9 cellular contexts compared by ENCODE assay signal in the genomic region with DNA sequence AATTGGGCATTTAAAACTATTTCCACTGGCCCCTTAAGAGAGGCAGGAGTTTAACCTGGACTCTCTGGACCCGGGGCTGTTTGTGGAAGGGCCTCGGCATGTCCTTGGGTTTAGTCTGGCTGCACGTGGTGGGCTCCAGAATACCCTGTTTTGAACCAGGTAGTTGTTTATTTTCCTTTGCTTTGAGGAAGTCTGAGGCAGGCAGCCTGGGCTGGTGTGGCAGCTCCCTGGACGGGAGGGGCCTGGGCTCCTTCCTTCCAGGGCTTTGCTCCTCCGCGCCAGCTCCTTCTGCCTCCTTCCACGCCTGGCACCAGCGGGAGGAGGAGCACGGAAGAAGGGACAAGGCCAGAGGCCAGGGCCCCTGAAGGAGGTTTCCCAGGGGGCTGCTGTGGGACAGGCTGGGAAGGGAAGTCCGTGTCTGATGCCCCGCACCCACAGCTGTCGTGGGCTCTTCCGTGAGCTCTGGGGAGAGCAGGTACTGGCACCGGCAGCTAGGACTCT. TPM values are rescaled to one million over a fixed set of nuclear protein-coding genes. Genes with fewer than 3 reads are reported as not detected.
A peak's percentile ranks its signal among the peaks of the same experiment; 100 is the strongest.
DNase-seq lines count a peak whose midpoint lies in the region; ATAC-seq and TF ChIP-seq lines count a peak whose summit lies in the region.
"Had no signal": no experiment of that assay in that cellular context is flagged by ENCODE, and none has a peak within 500 bp of the region (broad histone marks: within the 10 kb centered on the region; RNA-seq: fewer than 3 reads in every experiment).

No MANE protein-coding gene starts in this region.

- peak overlapping the region; percentile 83 for H3K27ac Mint-ChIP-seq in activated naive CD4-positive, alpha-beta T cell treated with anti-CD3 and anti-CD28 coated beads, Interleukin-2, amount 50 U/mL, for 24 hours

- H3K4me3 Mint-ChIP-seq in activated naive CD4-positive, alpha-beta T cell treated with anti-CD3 and anti-CD28 coated beads, Interleukin-2, amount 50 U/mL, for 24 hours, result peak overlapping the region; percentile 49
- H3K4me3 Mint-ChIP-seq: neural crest cell had no signal

- H3K4me1 ChIP-seq in left ventricle myocardium inferior, result peaks cover 53% of the 10 kb centered on the region

- H3K9me3 Mint-ChIP-seq in activated naive CD4-positive, alpha-beta T cell treated with anti-CD3 and anti-CD28 coated beads, Interleukin-2, amount 50 U/mL, for 24 hours, result peaks cover 9% of the 10 kb centered on the region

- intact Hi-C loops in left ventricle myocardium inferior (cut with micrococcal nuclease) (no loop called here), sciatic nerve (cut with DNase I) (no loop called here)

- H3K27me3 Mint-ChIP-seq in activated naive CD4-positive, alpha-beta T cell treated with anti-CD3 and anti-CD28 coated beads, Interleukin-2, amount 50 U/mL, for 24 hours, result no peaks in the 10 kb centered on the region

- H3K27ac ChIP-seq in left ventricle myocardium inferior (replicated peaks), result peak overlapping the region; percentile 81

- H3K4me1 Mint-ChIP-seq in activated naive CD4-positive, alpha-beta T cell treated with anti-CD3 and anti-CD28 coated beads, Interleukin-2, amount 50 U/mL, for 24 hours, result peaks cover 72% of the 10 kb centered on the region

- peaks cover 4% of the 10 kb centered on the region for H3K9me3 ChIP-seq in left ventricle myocardium inferior (replicated peaks)

- DNase-seq in GM03348 (ENCODE audit: low spot score), result peak; percentile 56
- DNase-seq in left ventricle myocardium inferior, result no peak
- peak; percentile 67 for DNase-seq in sciatic nerve (ENCODE audit: low spot score)
- no peak for DNase-seq in NCI-H2196 treated with DMSO at 0.1 percent for 48 hours (lab: John Stamatoyannopoulos, UW; ENCODE audit: unreplicated experiment)
- DNase-seq in NCI-H1417 (lab: John Stamatoyannopoulos, UW), result no peak
- DNase-seq in Kasumi-1 (lab: John Stamatoyannopoulos, UW), result no peak

- no peak for TF ChIP-seq CTCF in left ventricle myocardium inferior (IDR thresholded peaks at IDR 0.05; ENCODE audit: borderline replicate concordance)

- H3K36me3 Mint-ChIP-seq in activated naive CD4-positive, alpha-beta T cell treated with anti-CD3 and anti-CD28 coated beads, Interleukin-2, amount 50 U/mL, for 24 hours, result peaks cover 22% of the 10 kb centered on the region

- ATAC-seq in sciatic nerve (peak; percentile 71), HG03378 (IDR thresholded peaks at IDR 0.05; ENCODE audit: unreplicated experiment) (no peak)

- peaks cover 4% of the 10 kb centered on the region for H3K36me3 ChIP-seq in left ventricle myocardium inferior

- no peaks in the 10 kb centered on the region for H3K27me3 ChIP-seq in left ventricle myocardium inferior (ENCODE audit: low read depth)

- H3K4me3 ChIP-seq in left ventricle myocardium inferior, result peak overlapping the region; percentile 38

RNA-seq across cellular contexts. Expression of a gene that starts 15.5 kb away (rescaled TPM):
- total RNA-seq in left ventricle myocardium inferior, result 12.6 TPM
- 32.3 TPM for total RNA-seq in sciatic nerve

RNA-seq across cellular contexts. Expression of a gene that starts 30.4 kb away (rescaled TPM):
- total RNA-seq in left ventricle myocardium inferior, result not detected
- total RNA-seq in sciatic nerve, result not detected
- total RNA-seq: neural crest cell had no signal

Comparison
In these comparisons a context has a peak if more than half of its experiments do, and no peak if none do; other contexts are left out.
1. DNase-seq: peak in GM03348 (single experiment) and sciatic nerve (single experiment); none in left ventricle myocardium inferior (single experiment), NCI-H2196 treated with DMSO at 0.1 percent for 48 hours (single experiment), NCI-H1417 (0 of 3) and Kasumi-1 (0 of 2).